ENCODE assay signal across 14 cellular contexts in genomic region chr20:34065260-34065659, GRCh38. TPM values are rescaled to one million over a fixed set of nuclear protein-coding genes. Genes with fewer than 3 reads are reported as not detected.
DNase-seq lines count a peak whose midpoint lies in the region; ATAC-seq and TF ChIP-seq lines count a peak whose summit lies in the region.
"Had no signal": no experiment of that assay in that cellular context is flagged by ENCODE, and none has a peak within 500 bp of the region (broad histone marks: within the 10 kb centered on the region; RNA-seq: fewer than 3 reads in every experiment).

No MANE protein-coding gene starts in this region.

- intact Hi-C loops in ovary (cut with DNase I) = loop anchor here in 3 of 4 donors (10.0 kb wide), 1 partner anchor 70 kb away; the partner anchor contains the start of gene RALY (in 3 of the 3)

- peak; percentile 74 for ATAC-seq in SK-N-SH treated with all-trans-retinoic acid at 6 μM for 48 hours
- ATAC-seq in HG02938 (IDR thresholded peaks at IDR 0.05; ENCODE audit: unreplicated experiment) = no peak
- ATAC-seq: esophagus mucosa had no signal

- WGBS in ovary, 3 donors = 49 to 72% (median 63%) methylated on average over 2 of the region's 2 CpGs

- in situ Hi-C loops in GM13976 (cut with MboI; ENCODE audit: low sequenced_read_pairs, unreplicated experiment) = no loop called here

- DNase-seq in EH (ENCODE audit: low read depth) (peak; percentile 89), fibroblast of lung (ENCODE audit: low read depth in 2 of 2) (peak; percentile 62 to 87), ovary (peak in 4 of 5 donors; percentile 38 to 59 (median 48)), GM13976 (ENCODE audit: low spot score) (no peak), NOMO-1 treated with dmso at 0.1 percent for 144 hours (lab: John Stamatoyannopoulos, UW; ENCODE audit: unreplicated experiment) (no peak), MM.1S (no peak)
- DNase-seq: activated naive CD4-positive, alpha-beta T cell treated with anti-CD3 and anti-CD28 coated beads for 36 hours; DND-41; H7; NCI-H1694; stimulated activated naive CD4-positive, alpha-beta T cell had no signal

- no peaks in the 10 kb centered on the region for H3K9me3 ChIP-seq in fibroblast of lung (ENCODE audit: control insufficient read depth, insufficient read depth, low read depth, low read length)
- no peaks in the 10 kb centered on the region for H3K9me3 ChIP-seq in ovary
- no peaks in the 10 kb centered on the region for H3K9me3 ChIP-seq in MM.1S (replicated peaks; ENCODE audit: insufficient read depth, low read length)

- H3F3A ChIP-seq in MM.1S (ENCODE audit: insufficient read depth, low read length) = peaks cover 18% of the 10 kb centered on the region; the same call in 1 of the 2 replicates

- no peak for TF ChIP-seq EP300 in ovary (IDR thresholded peaks at IDR 0.05)

- H3K4me3 ChIP-seq in fibroblast of lung (replicated peaks in 1 of 4; ENCODE audit: control extremely low read depth in 1 of 4, insufficient read depth in 1 of 4, low read depth in 3 of 4, low read length in 4 of 4) (no peak overlapping the region), ovary (no peak overlapping the region), MM.1S (ENCODE audit: low read length) (no peak overlapping the region)

- H3K4me2 ChIP-seq in fibroblast of lung (ENCODE audit: extremely low read depth, insufficient read depth, low read length) = no peak overlapping the region
- H3K4me2 ChIP-seq in MM.1S (ENCODE audit: low read depth, low read length) = no peak overlapping the region

- H4K20me1 ChIP-seq in fibroblast of lung (ENCODE audit: control insufficient read depth, extremely low read depth, insufficient read depth, low read length) (no peaks in the 10 kb centered on the region), MM.1S (ENCODE audit: insufficient read depth, low read length) (peaks cover 35% of the 10 kb centered on the region)

- H2AFZ ChIP-seq in fibroblast of lung (ENCODE audit: low read length) = no peak overlapping the region
- H2AFZ ChIP-seq in MM.1S (ENCODE audit: low read length) = no peak overlapping the region

- H3K9ac ChIP-seq in fibroblast of lung (ENCODE audit: insufficient read depth, low read length) = no peak overlapping the region
- H3K9ac ChIP-seq in MM.1S (ENCODE audit: low read length) = no peak overlapping the region

- H3K36me3 ChIP-seq in fibroblast of lung (ENCODE audit: control insufficient read depth, insufficient read depth, low read length) (no peaks in the 10 kb centered on the region), ovary (no peaks in the 10 kb centered on the region), MM.1S (replicated peaks; ENCODE audit: insufficient read depth, low read length) (peaks cover 2% of the 10 kb centered on the region; the same call in 1 of the 2 replicates)

- TF ChIP-seq POLR2A in ovary (IDR thresholded peaks at IDR 0.05) = no peak

- no peak overlapping the region for H3K27ac ChIP-seq in fibroblast of lung (ENCODE audit: insufficient read depth, low read length)
- H3K27ac ChIP-seq in ovary = no peak overlapping the region
- H3K27ac ChIP-seq in MM.1S (ENCODE audit: low read length) = no peak overlapping the region

- H3K9me2 ChIP-seq in MM.1S (replicated peaks; ENCODE audit: insufficient read depth, low read length) = no peaks in the 10 kb centered on the region

- H3K27me3 ChIP-seq in fibroblast of lung (ENCODE audit: control insufficient read depth, insufficient read depth, low read length) = no peaks in the 10 kb centered on the region
- H3K27me3 ChIP-seq in ovary = no peaks in the 10 kb centered on the region
- H3K27me3 ChIP-seq in MM.1S (replicated peaks; ENCODE audit: insufficient read depth, low read length) = no peaks in the 10 kb centered on the region

- TF ChIP-seq CTCF in fibroblast of lung (conservative IDR thresholded peaks at IDR 0.05 in 1 of 2, IDR thresholded peaks at IDR 0.05 in 1 of 2; ENCODE audit: low read depth in 1 of 2, low read length in 2 of 2) = no peak
- TF ChIP-seq CTCF in ovary (IDR thresholded peaks at IDR 0.05) = no peak
- TF ChIP-seq CTCF in GM13976 (IDR thresholded peaks at IDR 0.05; ENCODE audit: borderline replicate concordance, control extremely low read depth, extremely low read depth, insufficient read depth, missing control alignments) = no peak
- no peak for TF ChIP-seq CTCF in MM.1S (IDR thresholded peaks at IDR 0.05; ENCODE audit: low read length)

- H3K79me2 ChIP-seq in fibroblast of lung (ENCODE audit: control insufficient read depth, insufficient read depth, low read length) (peaks cover 5% of the 10 kb centered on the region), MM.1S (ENCODE audit: low read length) (peaks cover 100% of the 10 kb centered on the region)

- H3K4me1 ChIP-seq in fibroblast of lung (ENCODE audit: control insufficient read depth, extremely low read depth, insufficient read depth, low read length) (peaks cover 14% of the 10 kb centered on the region), ovary (ENCODE audit: insufficient read depth) (peaks cover 7% of the 10 kb centered on the region), MM.1S (ENCODE audit: low read length) (peaks cover 19% of the 10 kb centered on the region)

TF ChIP-seq in SK-N-SH treated with all-trans-retinoic acid at 6 μM for 48 hours, 23 proteins besides CTCF, POLR2A, EP300 and RAD21:
- TF ChIP-seq ISL1 (CRISPR knock-in tag; IDR thresholded peaks at IDR 0.05) = peak; percentile 54
- TF ChIP-seq, protein P1, sequence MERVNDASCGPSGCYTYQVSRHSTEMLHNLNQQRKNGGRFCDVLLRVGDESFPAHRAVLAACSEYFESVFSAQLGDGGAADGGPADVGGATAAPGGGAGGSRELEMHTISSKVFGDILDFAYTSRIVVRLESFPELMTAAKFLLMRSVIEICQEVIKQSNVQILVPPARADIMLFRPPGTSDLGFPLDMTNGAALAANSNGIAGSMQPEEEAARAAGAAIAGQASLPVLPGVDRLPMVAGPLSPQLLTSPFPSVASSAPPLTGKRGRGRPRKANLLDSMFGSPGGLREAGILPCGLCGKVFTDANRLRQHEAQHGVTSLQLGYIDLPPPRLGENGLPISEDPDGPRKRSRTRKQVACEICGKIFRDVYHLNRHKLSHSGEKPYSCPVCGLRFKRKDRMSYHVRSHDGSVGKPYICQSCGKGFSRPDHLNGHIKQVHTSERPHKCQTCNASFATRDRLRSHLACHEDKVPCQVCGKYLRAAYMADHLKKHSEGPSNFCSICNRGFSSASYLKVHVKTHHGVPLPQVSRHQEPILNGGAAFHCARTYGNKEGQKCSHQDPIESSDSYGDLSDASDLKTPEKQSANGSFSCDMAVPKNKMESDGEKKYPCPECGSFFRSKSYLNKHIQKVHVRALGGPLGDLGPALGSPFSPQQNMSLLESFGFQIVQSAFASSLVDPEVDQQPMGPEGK (CRISPR knock-in tag; IDR thresholded peaks at IDR 0.05; ENCODE audit: borderline replicate concordance) = no peak
- no peak for TF ChIP-seq CSRNP3 (CRISPR knock-in tag; IDR thresholded peaks at IDR 0.05)
- 0 out of 2 replicates have a peak, but pooled peaks have one; percentile 33 for TF ChIP-seq ZFP3 (CRISPR knock-in tag; IDR thresholded peaks at IDR 0.05)

RNA-seq across cellular contexts. Expression of gene EIF2S2, which starts 46.8 kb away (rescaled TPM):
- total RNA-seq in fibroblast of lung (127 and 140 TPM in 2 replicates), ovary (10 to 100 TPM; 29.1 to 85.8 (median 36.1) TPM)
- polyA plus RNA-seq in fibroblast of lung (95.3 and 108 TPM in 2 replicates), ovary (10 to 100 TPM; 30.2 to 54.2 TPM)
- 94.1 and 105 TPM in 2 replicates for polyA plus RNA-seq in fibroblast of lung (2012)
- 4.7 and 7.0 TPM in 2 replicates for polyA minus RNA-seq in fibroblast of lung (ENCODE audit: low replicate concordance)

Comparison
In these comparisons a context has a peak if more than half of its experiments do, and no peak if none do; other contexts are left out.
1. DNase-seq: peak in EH (single experiment), fibroblast of lung (2 of 2) and ovary (4 of 5); none in GM13976 (single experiment), NOMO-1 treated with dmso at 0.1 percent for 144 hours (single experiment) and MM.1S (single experiment).